1 cellular context compared by ENCODE assay signal in genomic region chr6:167291623-167292300, GRCh38.
TF ChIP-seq lines count a peak whose summit lies in the region.

No MANE protein-coding gene starts in this region.

TF ChIP-seq in HepG2, 621 proteins besides CTCF, POLR2A, EP300 and RAD21 (continued from another document and continues in another):
- TF ChIP-seq SMC3 (IDR thresholded peaks at IDR 0.05; ENCODE audit: low read length) (peak; percentile 15; the same call in 1 of the 2 replicates), MXD4 (CRISPR knock-in tag; IDR thresholded peaks at IDR 0.05) (no peak), ASH2L (IDR thresholded peaks at IDR 0.05; ENCODE audit: insufficient read length, low read depth, low read length) (peak; percentile 58), DR1 (CRISPR knock-in tag; IDR thresholded peaks at IDR 0.05) (no peak), ZNF138 (CRISPR knock-in tag; IDR thresholded peaks at IDR 0.05; ENCODE audit: low read depth) (no peak), AGO2 (optimal IDR thresholded peaks at IDR 0.05; ENCODE audit: low read depth, low read length) (no peak), LCORL (IDR thresholded peaks at IDR 0.05) (no peak), LCORL (CRISPR knock-in tag; IDR thresholded peaks at IDR 0.05) (peak; percentile 44; the same call in 1 of the 2 replicates), HDAC2 (CRISPR knock-in tag; IDR thresholded peaks at IDR 0.05) (peak; percentile 94), ZNF576 (CRISPR knock-in tag; IDR thresholded peaks at IDR 0.05) (no peak), EED (CRISPR knock-in tag; IDR thresholded peaks at IDR 0.05) (no peak), ZNF160 (CRISPR knock-in tag; IDR thresholded peaks at IDR 0.05) (0 out of 2 replicates have a peak, but pooled peaks have one; percentile 37), ZNF646 (CRISPR knock-in tag; IDR thresholded peaks at IDR 0.05) (peak; percentile 63; the same call in 1 of the 2 replicates), ZNF740 (CRISPR knock-in tag; IDR thresholded peaks at IDR 0.05) (no peak), ZFP36L2 (CRISPR knock-in tag; IDR thresholded peaks at IDR 0.05) (no peak), ZNF510 (CRISPR knock-in tag; IDR thresholded peaks at IDR 0.05; ENCODE audit: low read depth) (no peak), NFATC3 (CRISPR knock-in tag; IDR thresholded peaks at IDR 0.05) (no peak), ZNF550 (CRISPR knock-in tag; IDR thresholded peaks at IDR 0.05; ENCODE audit: borderline replicate concordance) (no peak), TMF1 (CRISPR knock-in tag; IDR thresholded peaks at IDR 0.05; ENCODE audit: low read depth) (no peak; the same call in 1 of the 2 replicates), ZBTB25 (CRISPR knock-in tag; IDR thresholded peaks at IDR 0.05) (no peak), ZNF546 (CRISPR knock-in tag; conservative IDR thresholded peaks at IDR 0.05) (no peak), KDM2A (CRISPR knock-in tag; IDR thresholded peaks at IDR 0.05; ENCODE audit: borderline replicate concordance, low read depth) (0 out of 2 replicates have a peak, but pooled peaks have one; percentile 42), ZBTB26 (CRISPR knock-in tag; IDR thresholded peaks at IDR 0.05; ENCODE audit: borderline replicate concordance) (no peak), PREB (CRISPR knock-in tag; IDR thresholded peaks at IDR 0.05) (no peak), RERE (CRISPR knock-in tag; IDR thresholded peaks at IDR 0.05; ENCODE audit: low read depth) (peak; percentile 54; the same call in 1 of the 2 replicates), MLX (CRISPR knock-in tag; IDR thresholded peaks at IDR 0.05) (0 out of 2 replicates have a peak, but pooled peaks have one; percentile 7), MTA3 (CRISPR knock-in tag; IDR thresholded peaks at IDR 0.05) (no peak), ZNF143 (CRISPR knock-in tag; IDR thresholded peaks at IDR 0.05) (no peak), IRX3 (CRISPR knock-in tag; IDR thresholded peaks at IDR 0.05; ENCODE audit: borderline replicate concordance, low read depth) (peak; percentile 62; the same call in 1 of the 2 replicates), TP53 (CRISPR knock-in tag; conservative IDR thresholded peaks at IDR 0.05) (no peak), HMGXB3 (CRISPR knock-in tag; IDR thresholded peaks at IDR 0.05; ENCODE audit: borderline replicate concordance) (no peak), ZNF451 (CRISPR knock-in tag; IDR thresholded peaks at IDR 0.05) (no peak), JARID2 (CRISPR knock-in tag; IDR thresholded peaks at IDR 0.05; ENCODE audit: insufficient replicate concordance) (no peak), RFXANK (CRISPR knock-in tag; IDR thresholded peaks at IDR 0.05) (no peak), PRPF4 (IDR thresholded peaks at IDR 0.05; ENCODE audit: low read depth, low read length, poor library complexity, severe bottlenecking) (no peak), KLF12 (CRISPR knock-in tag; IDR thresholded peaks at IDR 0.05; ENCODE audit: borderline replicate concordance) (no peak), GPN1 (CRISPR knock-in tag; IDR thresholded peaks at IDR 0.05; ENCODE audit: borderline replicate concordance) (no peak), TARDBP (CRISPR knock-in tag; IDR thresholded peaks at IDR 0.05) (peak; percentile 60; the same call in 1 of the 2 replicates), MZF1 (CRISPR knock-in tag; IDR thresholded peaks at IDR 0.05; ENCODE audit: borderline replicate concordance) (no peak), MEIS2 (CRISPR knock-in tag; IDR thresholded peaks at IDR 0.05) (no peak), POLR2AphosphoS5 (IDR thresholded peaks at IDR 0.05; ENCODE audit: low read depth, low read length) (no peak), SMYD3 (CRISPR knock-in tag; IDR thresholded peaks at IDR 0.05) (0 out of 2 replicates have a peak, but pooled peaks have one; percentile 29), ZNF17 (CRISPR knock-in tag; IDR thresholded peaks at IDR 0.05) (no peak)
